28 cellular contexts compared by ENCODE assay signal in genomic region chr2:6959751-6960150, GRCh38. TPM values are rescaled to one million over a fixed set of nuclear protein-coding genes. Genes with fewer than 3 reads are reported as not detected.
DNase-seq lines count a peak whose midpoint lies in the region; ATAC-seq and TF ChIP-seq lines count a peak whose summit lies in the region.
"Had no signal": no experiment of that assay in that cellular context is flagged by ENCODE, and none has a peak within 500 bp of the region (broad histone marks: within the 10 kb centered on the region; RNA-seq: fewer than 3 reads in every experiment).

No MANE protein-coding gene starts in this region.

- peaks cover 30% of the 10 kb centered on the region for H3K36me3 Mint-ChIP-seq in brain
- H3K36me3 Mint-ChIP-seq in T-helper 2 cell treated with Interferon-gamma antibody and Interleukin-4, amounts not matched to agents 5 μg/mL and 100 μg/mL, for 36 hours (ENCODE audit: low read depth), result peaks cover 25% of the 10 kb centered on the region

- no peaks in the 10 kb centered on the region for H3K9me3 ChIP-seq in WERI-Rb-1 (ENCODE audit: severe bottlenecking)
- H3K9me3 ChIP-seq in psoas muscle, result no peaks in the 10 kb centered on the region
- no peaks in the 10 kb centered on the region for H3K9me3 ChIP-seq in thyroid gland
- H3K9me3 ChIP-seq: ascending aorta, right lobe of liver, SK-N-SH had no signal

- H3K4me1 Mint-ChIP-seq in brain, result peaks cover 68% of the 10 kb centered on the region
- peaks cover 23% of the 10 kb centered on the region for H3K4me1 Mint-ChIP-seq in T-helper 2 cell treated with Interferon-gamma antibody and Interleukin-4, amounts not matched to agents 5 μg/mL and 100 μg/mL, for 36 hours (ENCODE audit: low read depth)

- no peaks in the 10 kb centered on the region for H3K27me3 ChIP-seq in WERI-Rb-1 (ENCODE audit: insufficient read depth, low read depth, severe bottlenecking)
- H3K27me3 ChIP-seq in psoas muscle (ENCODE audit: insufficient read depth in 3 of 3, low read length in 2 of 3), result no peaks in the 10 kb centered on the region
- no peaks in the 10 kb centered on the region for H3K27me3 ChIP-seq in thyroid gland
- H3K27me3 ChIP-seq: ascending aorta; BLaER1 treated with 17β-estradiol and CSF1 and Interleukin-3, amounts not matched to agents 10 nM and 100 nM; right lobe of liver had no signal

- no peak overlapping the region for H3K4me3 Mint-ChIP-seq in brain
- H3K4me3 Mint-ChIP-seq in T-helper 2 cell treated with Interferon-gamma antibody and Interleukin-4, amounts not matched to agents 5 μg/mL and 100 μg/mL, for 36 hours, result no peak overlapping the region
- H3K4me3 Mint-ChIP-seq: activated CD4-positive, alpha-beta memory T cell treated with anti-CD3 and anti-CD28 coated beads for 36 hours; T-helper 1 cell treated with Interleukin-12 subunit alpha and Interleukin-12 subunit beta and Interleukin-4 antibody, amounts not matched to agents 30 μg/mL and 1 μg/mL, for 36 hours had no signal

- intact Hi-C loops in psoas muscle (cut with DNase I), result no loop called here
- intact Hi-C loops in thyroid gland (cut with DNase I), result no loop called here

- H3K27ac Mint-ChIP-seq in brain, result peak overlapping the region in 4 of 5 experiments; percentile 55 to 92 (median 82)
- no peak overlapping the region for H3K27ac Mint-ChIP-seq in T-helper 2 cell treated with Interferon-gamma antibody and Interleukin-4, amounts not matched to agents 5 μg/mL and 100 μg/mL, for 36 hours
- H3K27ac Mint-ChIP-seq: activated CD4-positive, alpha-beta memory T cell treated with anti-CD3 and anti-CD28 coated beads for 36 hours; activated T-helper 2 cell treated with anti-CD3 and anti-CD28 coated beads, Interferon-gamma antibody, Interleukin-2, Interleukin-4, amounts not matched to agents 10 μg/mL and 5 μg/mL and 100 μg/mL, durations not matched to agents 14 hours and 24 hours and 36 hours; T-helper 1 cell treated with Interleukin-12 subunit alpha and Interleukin-12 subunit beta and Interleukin-4 antibody, amounts not matched to agents 30 μg/mL and 1 μg/mL, for 36 hours had no signal

- no peak for TF ChIP-seq CTCF in WERI-Rb-1 (IDR thresholded peaks at IDR 0.05; ENCODE audit: low read depth, low read length)
- no peak for TF ChIP-seq CTCF in brain (conservative IDR thresholded peaks at IDR 0.05)
- no peak for TF ChIP-seq CTCF in psoas muscle (IDR thresholded peaks at IDR 0.05)
- TF ChIP-seq CTCF in thyroid gland (IDR thresholded peaks at IDR 0.05), result no peak

- 47 to 85% (median 65%) methylated on average over 3 of the region's 3 CpGs for WGBS in psoas muscle, 3 donors
- 93 to 98% methylated on average over 3 of the region's 3 CpGs for WGBS in thyroid gland, 2 donors

- peaks cover 0 to 5% (median 4%) of the 10 kb centered on the region in 5 experiments for H3K9me3 Mint-ChIP-seq in brain
- H3K9me3 Mint-ChIP-seq in T-helper 2 cell treated with Interferon-gamma antibody and Interleukin-4, amounts not matched to agents 5 μg/mL and 100 μg/mL, for 36 hours, result peaks cover 4% of the 10 kb centered on the region
- H3K9me3 Mint-ChIP-seq: activated CD4-positive, alpha-beta memory T cell treated with anti-CD3 and anti-CD28 coated beads for 36 hours had no signal

- H3K36me3 ChIP-seq in WERI-Rb-1, result no peaks in the 10 kb centered on the region; the same call in none of the 2 replicates
- no peaks in the 10 kb centered on the region for H3K36me3 ChIP-seq in psoas muscle (ENCODE audit: insufficient read depth in 1 of 2, low read depth in 1 of 2)
- no peaks in the 10 kb centered on the region for H3K36me3 ChIP-seq in thyroid gland
- H3K36me3 ChIP-seq: ascending aorta, right lobe of liver had no signal

- H3K4me1 ChIP-seq in psoas muscle, result peaks cover 47% of the 10 kb centered on the region
- peaks cover 11 to 30% of the 10 kb centered on the region in 2 donors for H3K4me1 ChIP-seq in thyroid gland
- H3K4me1 ChIP-seq: BLaER1 treated with 17β-estradiol and CSF1 and Interleukin-3, amounts not matched to agents 10 nM and 100 nM; right lobe of liver had no signal

- no peak for TF ChIP-seq POLR2A in thyroid gland (IDR thresholded peaks at IDR 0.05)

- H3K27ac ChIP-seq in WERI-Rb-1 (peak overlapping the region; percentile 90), psoas muscle (peak overlapping the region; percentile 81), thyroid gland (peak overlapping the region in 2 of 3 donors; percentile 62 to 76)
- H3K27ac ChIP-seq: BLaER1 treated with 17β-estradiol and CSF1 and Interleukin-3, amounts not matched to agents 10 nM and 100 nM; right lobe of liver had no signal

- H3K27me3 Mint-ChIP-seq in brain, result no peaks in the 10 kb centered on the region
- H3K27me3 Mint-ChIP-seq in T-helper 2 cell treated with Interferon-gamma antibody and Interleukin-4, amounts not matched to agents 5 μg/mL and 100 μg/mL, for 36 hours (ENCODE audit: low read depth), result no peaks in the 10 kb centered on the region
- H3K27me3 Mint-ChIP-seq: activated CD4-positive, alpha-beta memory T cell treated with anti-CD3 and anti-CD28 coated beads for 36 hours; activated naive CD8-positive, alpha-beta T cell treated with anti-CD3 and anti-CD28 coated beads, Interleukin-2, amount 10 ng/mL, durations not matched to agents 7 days and 5 days had no signal

- ATAC-seq in psoas muscle, result peak in 2 of 4 donors; percentile 7 to 15
- no peak for ATAC-seq in HG02571 (IDR thresholded peaks at IDR 0.05; ENCODE audit: unreplicated experiment)

- no peak overlapping the region for H3K4me3 ChIP-seq in WERI-Rb-1 (ENCODE audit: low read depth, low read length)
- H3K4me3 ChIP-seq in psoas muscle, result peak overlapping the region; percentile 19
- no peak overlapping the region for H3K4me3 ChIP-seq in thyroid gland (replicated peaks in 1 of 3)
- H3K4me3 ChIP-seq: ascending aorta; BLaER1 treated with 17β-estradiol and CSF1 and Interleukin-3, amounts not matched to agents 10 nM and 100 nM; right lobe of liver had no signal

- DNase-seq in WERI-Rb-1, result peak; percentile 44
- DNase-seq in psoas muscle, result no peak
- no peak for DNase-seq in thyroid gland
- no peak for DNase-seq in activated CD4-positive, alpha-beta T cell treated with anti-CD3 and anti-CD28 coated beads, Interleukin-2, amount 50 U/mL, for 1 hour
- DNase-seq in T-helper 2 cell treated with Interferon-gamma antibody and Interleukin-4, amounts not matched to agents 5 μg/mL and 100 μg/mL, for 36 hours (ENCODE audit: low spot score), result no peak
- DNase-seq: activated CD4-positive, alpha-beta memory T cell treated with anti-CD3 and anti-CD28 coated beads for 36 hours; activated CD4-positive, CD25-positive, alpha-beta regulatory T cell treated with anti-CD3 and anti-CD28 coated beads, Interleukin-2, amount 50 U/mL, for 72 hours; activated naive CD8-positive, alpha-beta T cell treated with anti-CD3 and anti-CD28 coated beads, Interleukin-2, amount 10 ng/mL, durations not matched to agents 7 days and 5 days; activated T-cell treated with anti-CD3 and anti-CD28 coated beads for 4 hours; central memory CD4-positive, alpha-beta T cell; DMS53; erythroblast; H7; KG1; kidney; MM.1S; NCI-H1105 treated with DMSO at 0.1 percent for 48 hours; NCI-H2029; NCI-H526; right lobe of liver; SK-N-SH; stimulated activated CD4-positive, alpha-beta T cell treated with anti-CD3 and anti-CD28 coated beads, Interleukin-4, amount 100 ng/mL, for 24 hours had no signal

RNA-seq across cellular contexts. Expression of gene RNF144A, which starts 42.5 kb away (rescaled TPM):
- polyA plus RNA-seq in brain (ENCODE audit: insufficient read depth, low read depth, low replicate concordance) (27.5 TPM), psoas muscle (1 to 10 TPM; 2.4 to 8.7 (median 5.4) TPM)
- total RNA-seq in psoas muscle (10 to 100 TPM in 2 of 4 donors, 1 to 10 TPM in 2; 8.2 to 15.6 (median 11.9) TPM), thyroid gland (10 to 100 TPM in 2 of 4 donors, 1 to 10 TPM in 2; 8.0 to 12.2 (median 10.6) TPM)
